ENCODE assay signal across 17 cellular contexts in genomic region chr10:11339013-11339412, GRCh38.
"Had no signal": no experiment of that assay in that cellular context is flagged by ENCODE, and none has a peak within 500 bp of the region (broad histone marks: within the 10 kb centered on the region; RNA-seq: fewer than 3 reads in every experiment).

No MANE protein-coding gene starts in this region.

- H3K4me3 ChIP-seq: gastrocnemius medialis, heart right ventricle, transverse colon had no signal

- H3K4me1 ChIP-seq: gastrocnemius medialis, transverse colon had no signal

- ATAC-seq: left colon had no signal

- H3K9me3 ChIP-seq: gastrocnemius medialis, heart right ventricle, SK-N-SH, transverse colon had no signal

- H3K27me3 ChIP-seq: gastrocnemius medialis, heart right ventricle, transverse colon had no signal

- H3K4me3 Mint-ChIP-seq: activated CD8-positive, alpha-beta memory T cell treated with anti-CD3 and anti-CD28 coated beads, Interleukin-2, amount 10 ng/mL, durations not matched to agents 7 days and 5 days; activated naive CD8-positive, alpha-beta T cell treated with anti-CD3 and anti-CD28 coated beads, Interleukin-2, amount 10 ng/mL, durations not matched to agents 7 days and 5 days; endodermal cell had no signal

- H3K27ac ChIP-seq: gastrocnemius medialis, heart right ventricle, transverse colon had no signal

- FAIRE-seq: islet of Langerhans had no signal

- DNase-seq: activated CD4-positive, alpha-beta T cell treated with anti-CD3 and anti-CD28 coated beads, Interleukin-2, amount 50 U/mL, for 4 hours; activated CD4-positive, CD25-positive, alpha-beta regulatory T cell treated with anti-CD3 and anti-CD28 coated beads, Interleukin-2, amount 50 U/mL, for 72 hours; activated CD8-positive, alpha-beta memory T cell treated with anti-CD3 and anti-CD28 coated beads, Interleukin-2, amount 10 ng/mL, durations not matched to agents 7 days and 5 days; activated gamma-delta T cell treated with Interleukin-2 at 50 U/mL for 16 hours; activated naive CD8-positive, alpha-beta T cell treated with anti-CD3 and anti-CD28 coated beads, Interleukin-2, amount 10 ng/mL, durations not matched to agents 7 days and 5 days; endodermal cell; gastrocnemius medialis; heart right ventricle; left colon; midbrain; SK-N-SH; stimulated activated CD4-positive, alpha-beta T cell treated with anti-CD3 and anti-CD28 coated beads, Interleukin-2, amount 100 ng/mL, for 48 hours; stimulated activated naive CD4-positive, alpha-beta T cell; T-cell; T1000; transverse colon had no signal

- H3K9me3 Mint-ChIP-seq: activated naive CD8-positive, alpha-beta T cell treated with anti-CD3 and anti-CD28 coated beads, Interleukin-2, amount 10 ng/mL, durations not matched to agents 7 days and 5 days; endodermal cell; T-cell had no signal

- H3K27ac Mint-ChIP-seq: activated CD8-positive, alpha-beta memory T cell treated with anti-CD3 and anti-CD28 coated beads, Interleukin-2, amount 10 ng/mL, durations not matched to agents 7 days and 5 days; activated naive CD8-positive, alpha-beta T cell treated with anti-CD3 and anti-CD28 coated beads, Interleukin-2, amount 10 ng/mL, durations not matched to agents 7 days and 5 days; endodermal cell had no signal

- H3K36me3 ChIP-seq: gastrocnemius medialis had no signal

- H3K27me3 Mint-ChIP-seq: activated CD8-positive, alpha-beta memory T cell treated with anti-CD3 and anti-CD28 coated beads, Interleukin-2, amount 10 ng/mL, durations not matched to agents 7 days and 5 days; activated naive CD8-positive, alpha-beta T cell treated with anti-CD3 and anti-CD28 coated beads, Interleukin-2, amount 10 ng/mL, durations not matched to agents 7 days and 5 days; T-cell had no signal

- H3K4me1 Mint-ChIP-seq: activated CD8-positive, alpha-beta memory T cell treated with anti-CD3 and anti-CD28 coated beads, Interleukin-2, amount 10 ng/mL, durations not matched to agents 7 days and 5 days had no signal
